ENCODE assay signal across 2 cellular contexts in genomic region chr6:138885156-138885819, GRCh38.
TF ChIP-seq lines count a peak whose summit lies in the region.

No MANE protein-coding gene starts in this region.

TF ChIP-seq in HepG2, 621 proteins besides CTCF, POLR2A, EP300 and RAD21:
- TF ChIP-seq KLF6 (CRISPR knock-in tag; IDR thresholded peaks at IDR 0.05), result no peak
- no peak for TF ChIP-seq TFE3 (CRISPR knock-in tag; IDR thresholded peaks at IDR 0.05)
- no peak for TF ChIP-seq RXRB (CRISPR knock-in tag; IDR thresholded peaks at IDR 0.05; ENCODE audit: borderline replicate concordance)

TF ChIP-seq in WTC11, 78 proteins besides CTCF, POLR2A, EP300 and RAD21:
- TF ChIP-seq ZNF232 (CRISPR knock-in tag; IDR thresholded peaks at IDR 0.05) (no peak), ZNF416 (CRISPR knock-in tag; IDR thresholded peaks at IDR 0.05) (no peak), ZNF138 (CRISPR knock-in tag; conservative IDR thresholded peaks at IDR 0.05) (no peak), ZNF425 (CRISPR knock-in tag; conservative IDR thresholded peaks at IDR 0.05) (no peak), IRF2 (CRISPR knock-in tag; IDR thresholded peaks at IDR 0.05; ENCODE audit: borderline replicate concordance, low read depth) (no peak), PREB (CRISPR knock-in tag; IDR thresholded peaks at IDR 0.05; ENCODE audit: borderline replicate concordance) (no peak), FOXP4 (CRISPR knock-in tag; IDR thresholded peaks at IDR 0.05) (no peak), IRF1 (CRISPR knock-in tag; IDR thresholded peaks at IDR 0.05) (no peak), MAX (CRISPR knock-in tag; IDR thresholded peaks at IDR 0.05) (no peak), CREB1 (CRISPR knock-in tag; IDR thresholded peaks at IDR 0.05) (no peak)
